8 cellular contexts compared by ENCODE assay signal in genomic region chr16:68287276-68288251, GRCh38. TPM values are rescaled to one million over a fixed set of nuclear protein-coding genes. Genes with fewer than 3 reads are reported as not detected.
DNase-seq lines count a peak whose midpoint lies in the region; ATAC-seq and TF ChIP-seq lines count a peak whose summit lies in the region.

No MANE protein-coding gene starts in this region.

- peaks cover 64 to 76% (median 71%) of the 10 kb centered on the region in 4 donors for H3K4me1 ChIP-seq in esophagus muscularis mucosa
- peaks cover 0 to 13% (median 2%) of the 10 kb centered on the region in 4 donors for H3K4me1 ChIP-seq in sigmoid colon

- H3K27me3 ChIP-seq in esophagus muscularis mucosa (no peaks in the 10 kb centered on the region), sigmoid colon (no peaks in the 10 kb centered on the region)

- H3K36me3 ChIP-seq in esophagus muscularis mucosa, result peaks cover 9 to 65% (median 50%) of the 10 kb centered on the region in 4 donors
- peaks cover 0 to 41% (median 13%) of the 10 kb centered on the region in 4 donors for H3K36me3 ChIP-seq in sigmoid colon

- ATAC-seq in HG02642 (IDR thresholded peaks at IDR 0.05; ENCODE audit: poor library complexity, unreplicated experiment), result no peak
- no peak for ATAC-seq in GM18511 (IDR thresholded peaks at IDR 0.05; ENCODE audit: unreplicated experiment)

- no peak for TF ChIP-seq EP300 in esophagus muscularis mucosa (IDR thresholded peaks at IDR 0.05)
- TF ChIP-seq EP300 in sigmoid colon (IDR thresholded peaks at IDR 0.05), result no peak

- DNase-seq in GM13976 (ENCODE audit: low spot score), result no peak
- DNase-seq in T1000 (lab: John Stamatoyannopoulos, UW), result peak; percentile 76
- no peak for DNase-seq in esophagus muscularis mucosa (ENCODE audit: extremely low spot score)
- DNase-seq in sigmoid colon, result peak; percentile 87
- no peak for DNase-seq in iPS-NIHi7 (ENCODE audit: extremely low spot score)
- no peak for DNase-seq in pons (ENCODE audit: low spot score)

- in situ Hi-C loops in GM13976 (cut with MboI; ENCODE audit: low sequenced_read_pairs, unreplicated experiment), result no loop called here

- H3K27ac ChIP-seq in esophagus muscularis mucosa (replicated peaks in 1 of 4) (peak overlapping the region; percentile 49 to 67 (median 59)), sigmoid colon (peak overlapping the region in 2 of 4 donors; percentile 12 to 65)

- 84% methylated on average over 11 of the region's 11 CpGs for WGBS in esophagus muscularis mucosa
- WGBS in sigmoid colon, 2 donors, result 62 to 88% methylated on average over 11 of the region's 11 CpGs

- H3K9me3 ChIP-seq in esophagus muscularis mucosa (no peaks in the 10 kb centered on the region), sigmoid colon (no peaks in the 10 kb centered on the region)

- TF ChIP-seq POLR2A in esophagus muscularis mucosa (IDR thresholded peaks at IDR 0.05; ENCODE audit: low read depth) (no peak), sigmoid colon (IDR thresholded peaks at IDR 0.05) (no peak)

- no peak overlapping the region for H3K4me3 ChIP-seq in esophagus muscularis mucosa
- no peak overlapping the region for H3K4me3 ChIP-seq in sigmoid colon

- TF ChIP-seq CTCF in GM13976 (IDR thresholded peaks at IDR 0.05; ENCODE audit: borderline replicate concordance, control extremely low read depth, extremely low read depth, insufficient read depth, missing control alignments) (peak; percentile 1), esophagus muscularis mucosa (IDR thresholded peaks at IDR 0.05) (peak in 1 of 3 experiments; percentile 15), sigmoid colon (IDR thresholded peaks at IDR 0.05) (no peak)

- intact Hi-C loops in esophagus muscularis mucosa (cut with DNase I) (no loop called here), sigmoid colon (cut with DNase I) (no loop called here)

RNA-seq across cellular contexts. Expression of gene SLC7A6OS, which starts 23.2 kb away (rescaled TPM):
- total RNA-seq in esophagus muscularis mucosa (10 to 100 TPM in 2 of 4 donors, 1 to 10 TPM in 2; 8.7 to 15.7 (median 11.5) TPM), sigmoid colon (10 to 100 TPM in 3 of 4 donors, 1 to 10 TPM in 1; 9.5 to 20.8 (median 11.8) TPM)
- 1 to 10 TPM; 4.8 to 10.0 (median 6.5) TPM for polyA plus RNA-seq in sigmoid colon

RNA-seq across cellular contexts. Expression of gene SLC7A6, which starts 23.2 kb away (rescaled TPM):
- total RNA-seq in esophagus muscularis mucosa, result 10 to 100 TPM; 18.9 to 37.1 (median 27.3) TPM
- 10 to 100 TPM; 26.8 to 40.7 (median 35.1) TPM for total RNA-seq in sigmoid colon
- 10 to 100 TPM in 1 of 3 donors, 1 to 10 TPM in 2; 1.8 to 22.5 (median 2.5) TPM for polyA plus RNA-seq in sigmoid colon

RNA-seq across cellular contexts. Expression of gene PRMT7, which starts 23.3 kb away (rescaled TPM):
- total RNA-seq in esophagus muscularis mucosa (10 to 100 TPM; 20.0 to 31.1 (median 26.8) TPM), sigmoid colon (10 to 100 TPM; 34.6 to 51.0 (median 45.6) TPM)
- polyA plus RNA-seq in sigmoid colon, result 10 to 100 TPM; 12.0 to 40.7 (median 19.0) TPM

RNA-seq across cellular contexts. Expression of gene PLA2G15, which starts 42.4 kb away (rescaled TPM):
- total RNA-seq in esophagus muscularis mucosa (10 to 100 TPM; 10.4 to 22.0 (median 15.3) TPM), sigmoid colon (10 to 100 TPM; 10.2 to 15.7 (median 12.5) TPM)
- 10 to 100 TPM in 1 of 3 donors, 1 to 10 TPM in 2; 4.2 to 10.1 (median 8.1) TPM for polyA plus RNA-seq in sigmoid colon

RNA-seq across cellular contexts. Expression of gene ESRP2, which starts 51.6 kb away (rescaled TPM):
- 1 to 10 TPM in 1 of 4 donors, under 1 TPM in 3; 0.17 to 2.1 (median 0.52) TPM for total RNA-seq in esophagus muscularis mucosa
- under 1 TPM in 3 of 4 donors, not detected in 1; under 0.01 to 0.16 (median 0.14) TPM for total RNA-seq in sigmoid colon
- 10 to 100 TPM; 24.0 to 50.0 (median 25.4) TPM for polyA plus RNA-seq in sigmoid colon

Comparison
In these comparisons a context has a peak if more than half of its experiments do, and no peak if none do; other contexts are left out.
1. DNase-seq: peak in T1000 (single experiment) and sigmoid colon (single experiment); none in GM13976 (single experiment), esophagus muscularis mucosa (single experiment), iPS-NIHi7 (single experiment) and pons (single experiment).